In genomic region chr7:79434098-79434497, GRCh38 we compare ENCODE assay signal across 17 cellular contexts. TPM values are rescaled to one million over a fixed set of nuclear protein-coding genes. Genes with fewer than 3 reads are reported as not detected.
DNase-seq lines count a peak whose midpoint lies in the region; ATAC-seq, FAIRE-seq and TF ChIP-seq lines count a peak whose summit lies in the region.
"Had no signal": no experiment of that assay in that cellular context is flagged by ENCODE, and none has a peak within 500 bp of the region (broad histone marks: within the 10 kb centered on the region; RNA-seq: fewer than 3 reads in every experiment).

No MANE protein-coding gene starts in this region.

- in situ Hi-C loops in astrocyte of the spinal cord (cut with HindIII; ENCODE audit: low sequenced_read_pairs) = no loop called here

- ATAC-seq in HG02852 (IDR thresholded peaks at IDR 0.05; ENCODE audit: unreplicated experiment) = no peak
- ATAC-seq in heart left ventricle = no peak
- ATAC-seq: upper lobe of right lung had no signal

- TF ChIP-seq POLR2A in heart left ventricle (IDR thresholded peaks at IDR 0.05) = no peak

- POLR2A ChIA-PET in AG04449 (lab: Yijun Ruan, JAX) = no interaction called here

- intact Hi-C loops in heart left ventricle (cut with DNase I) = no loop called here

- DNase-seq in AG04449 (ENCODE audit: low read depth, low spot score) (peak; percentile 47), HT1080 (ENCODE audit: low read depth) (peak; percentile 61), astrocyte of the spinal cord (ENCODE audit: low read depth, low spot score) (peak; percentile 65), glomerular visceral epithelial cell (ENCODE audit: extremely low spot score) (peak; percentile 33), heart left ventricle (no peak), small intestine (no peak)
- no peak for DNase-seq in activated CD4-positive, CD25-positive, alpha-beta regulatory T cell treated with anti-CD3 and anti-CD28 coated beads, Interleukin-2, amount 50 U/mL, for 72 hours
- DNase-seq: activated effector memory CD4-positive, alpha-beta T cell treated with anti-CD3 and anti-CD28 coated beads, Interleukin-2, amount 50 U/mL, for 16 hours; amygdala; MM.1S; NCI-H187; SHP77 treated with DMSO at 0.1 percent for 48 hours; stomach; upper lobe of right lung had no signal

- CTCF ChIA-PET in AG04449 (lab: Yijun Ruan, JAX) = no interaction called here

- no peaks in the 10 kb centered on the region for H3K36me3 ChIP-seq in heart left ventricle
- H3K36me3 ChIP-seq in small intestine (ENCODE audit: control insufficient read depth in 2 of 2, insufficient read depth in 2 of 2, low read length in 2 of 2) = no peaks in the 10 kb centered on the region
- H3K36me3 ChIP-seq: stomach, upper lobe of right lung had no signal

- H3K27ac ChIP-seq in heart left ventricle (no peak overlapping the region), small intestine (ENCODE audit: low read depth in 1 of 2, low read length in 1 of 2) (no peak overlapping the region)
- H3K27ac ChIP-seq: stomach, upper lobe of right lung had no signal

- H3K4me3 ChIP-seq in AG04449 (ENCODE audit: low read depth, low read length) (no peak overlapping the region), astrocyte of the spinal cord (ENCODE audit: low read depth, low read length) (no peak overlapping the region), heart left ventricle (no peak overlapping the region), small intestine (ENCODE audit: low read depth in 1 of 2, low read length in 2 of 2) (no peak overlapping the region)
- H3K4me3 ChIP-seq: stomach, upper lobe of right lung had no signal

- TF ChIP-seq CTCF in AG04449 (IDR thresholded peaks at IDR 0.05; ENCODE audit: insufficient read depth, low read length, missing control alignments) (no peak), astrocyte of the spinal cord (IDR thresholded peaks at IDR 0.05; ENCODE audit: low read depth, low read length) (no peak), heart left ventricle (IDR thresholded peaks at IDR 0.05) (no peak)

- WGBS in heart left ventricle, 4 donors = 90 to 96% (median 95%) methylated on average over 1 of the region's 1 CpG
- 87 to 95% (median 90%) methylated on average over 1 of the region's 1 CpG for WGBS in small intestine, 3 donors

- H3K4me1 ChIP-seq in heart left ventricle (no peaks in the 10 kb centered on the region), small intestine (ENCODE audit: control insufficient read depth in 2 of 2, insufficient read depth in 1 of 2, low read depth in 1 of 2, low read length in 1 of 2) (no peaks in the 10 kb centered on the region)
- H3K4me1 ChIP-seq: stomach, upper lobe of right lung had no signal

- H3K27me3 ChIP-seq in heart left ventricle (no peaks in the 10 kb centered on the region), small intestine (ENCODE audit: control insufficient read depth in 2 of 2, insufficient read depth in 2 of 2, low read length in 2 of 2) (no peaks in the 10 kb centered on the region)
- H3K27me3 ChIP-seq: stomach, upper lobe of right lung had no signal

- H3K9me3 ChIP-seq in heart left ventricle = peaks cover 0 to 6% (median 0%) of the 10 kb centered on the region in 12 donors
- H3K9me3 ChIP-seq in small intestine (ENCODE audit: control insufficient read depth, low read depth) = no peaks in the 10 kb centered on the region
- H3K9me3 ChIP-seq: stomach had no signal

- FAIRE-seq in small intestine (lab: Jason Lieb, UNC) = no peak
- FAIRE-seq: colon had no signal

RNA-seq across cellular contexts. Expression of gene MAGI2, which starts 19.4 kb away (rescaled TPM):
- 0.39 and 0.84 TPM in 2 replicates for total RNA-seq in HT1080 (2014; rRNA removed; shearing (Covaris generic))
- polyA plus RNA-seq in HT1080 (2015; cell fraction: cytosol; rRNA removed) = 0.67 and 0.73 TPM in 2 replicates
- polyA plus RNA-seq in HT1080 (2015; cell fraction: nucleus; rRNA removed) = 1.5 and 1.6 TPM in 2 replicates
- 1 to 10 TPM; 2.2 to 6.8 (median 4.3) TPM for total RNA-seq in heart left ventricle
- polyA plus RNA-seq in heart left ventricle (1 to 10 TPM; 1.1 to 2.2 TPM), small intestine (1 to 10 TPM in 2 of 3 donors, under 1 TPM in 1; 0.22 to 1.9 (median 1.1) TPM)
- total RNA-seq: T-helper 2 cell treated with Interferon-gamma antibody and Interleukin-4, amounts not matched to agents 100 ng/mL and 5 ng/mL, for 36 hours had no signal

Comparison
In these comparisons a context has a peak if more than half of its experiments do, and no peak if none do; other contexts are left out.
1. DNase-seq: peak in AG04449 (single experiment), HT1080 (single experiment), astrocyte of the spinal cord (single experiment) and glomerular visceral epithelial cell (single experiment); none in activated CD4-positive, CD25-positive, alpha-beta regulatory T cell treated with anti-CD3 and anti-CD28 coated beads, Interleukin-2, amount 50 U/mL, for 72 hours (single experiment), heart left ventricle (0 of 5) and small intestine (single experiment).